8 cellular contexts compared by ENCODE assay signal in the genomic region with DNA sequence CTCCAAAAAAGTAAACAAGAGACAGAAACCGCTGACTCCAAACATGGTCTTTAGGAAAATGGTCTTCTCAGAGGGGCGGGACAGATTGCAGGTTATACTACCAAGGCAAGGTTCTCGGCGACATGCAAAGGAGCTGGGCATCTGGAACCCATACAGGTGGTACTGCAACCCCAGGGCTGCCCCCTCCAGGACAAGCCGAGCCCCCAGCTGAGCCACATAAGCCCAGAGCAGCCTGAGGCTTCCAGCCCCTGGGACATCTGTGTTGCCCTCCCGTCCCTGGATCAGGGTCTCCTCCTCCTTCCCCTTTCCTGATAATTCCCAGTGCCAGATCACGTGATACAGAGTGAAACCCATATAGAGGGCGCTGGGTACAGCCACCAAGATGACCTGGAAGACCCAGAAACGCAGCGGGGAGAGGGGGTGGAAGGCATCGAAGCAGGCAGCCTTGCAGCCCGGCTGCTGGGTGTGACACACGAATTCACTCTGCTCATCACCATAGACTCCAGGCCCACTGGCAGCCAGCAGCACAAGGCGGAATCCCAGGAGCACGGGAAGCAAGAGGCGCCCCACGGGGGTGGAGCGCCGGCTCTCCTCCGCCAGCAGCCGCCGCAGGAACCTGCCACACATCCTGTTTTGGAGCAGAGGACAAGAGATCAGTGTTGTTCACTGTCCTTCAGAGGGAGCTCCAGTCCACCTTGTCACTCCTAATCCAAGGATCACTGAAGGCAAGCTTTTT. TPM values are rescaled to one million over a fixed set of nuclear protein-coding genes. Genes with fewer than 3 reads are reported as not detected.
DNase-seq lines count a peak whose midpoint lies in the region; ATAC-seq, FAIRE-seq and TF ChIP-seq lines count a peak whose summit lies in the region.

A gene with protein sequence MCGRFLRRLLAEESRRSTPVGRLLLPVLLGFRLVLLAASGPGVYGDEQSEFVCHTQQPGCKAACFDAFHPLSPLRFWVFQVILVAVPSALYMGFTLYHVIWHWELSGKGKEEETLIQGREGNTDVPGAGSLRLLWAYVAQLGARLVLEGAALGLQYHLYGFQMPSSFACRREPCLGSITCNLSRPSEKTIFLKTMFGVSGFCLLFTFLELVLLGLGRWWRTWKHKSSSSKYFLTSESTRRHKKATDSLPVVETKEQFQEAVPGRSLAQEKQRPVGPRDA (minus strand): TSS at position 627 of the 736 bp plus-strand sequence. CDS start 0 bp downstream, at position 627.

- H2AFZ ChIP-seq in Loucy (ENCODE audit: low read length) (peak within 1 kb of the TSS; percentile 86), astrocyte (ENCODE audit: low read depth, low read length) (peak within 1 kb of the TSS; percentile 61)

- DNase-seq in SHP77 (lab: John Stamatoyannopoulos, UW) (peak; percentile 18 to 51), astrocyte (ENCODE audit: low read depth) (peak; percentile 23), right cardiac atrium (peak; percentile 62 to 86 (median 82)), putamen (ENCODE audit: low spot score) (peak; percentile 24)

- peaks cover 2% of the 10 kb centered on the region for H3K4me1 Mint-ChIP-seq in astrocyte (ENCODE audit: low read depth, unreplicated experiment)

- H3K36me3 Mint-ChIP-seq in astrocyte (ENCODE audit: low read depth, unreplicated experiment): no peaks in the 10 kb centered on the region

- intact Hi-C loops in right cardiac atrium (cut with DNase I): no loop called here

- H3K4me1 ChIP-seq in DOHH2 (ENCODE audit: control insufficient read depth, low read length) (no peaks in the 10 kb centered on the region), Loucy (ENCODE audit: insufficient read depth, low read length, poor library complexity, severe bottlenecking) (peaks cover 6% of the 10 kb centered on the region), astrocyte (ENCODE audit: insufficient read depth, low read length) (no peaks in the 10 kb centered on the region), right cardiac atrium (ENCODE audit: control insufficient read depth, insufficient read depth, low read length) (peaks cover 3% of the 10 kb centered on the region)

- peaks cover 26% of the 10 kb centered on the region for H3K27me3 Mint-ChIP-seq in astrocyte (ENCODE audit: low read depth, unreplicated experiment)

- ATAC-seq in right cardiac atrium (peak; percentile 94 to 97), GM18868 (IDR thresholded peaks at IDR 0.05; ENCODE audit: unreplicated experiment) (no peak), GM21737 (IDR thresholded peaks at IDR 0.05; ENCODE audit: unreplicated experiment) (no peak)

- H3K9me3 Mint-ChIP-seq in astrocyte (ENCODE audit: unreplicated experiment): no peaks in the 10 kb centered on the region

- TF ChIP-seq CTCF in DOHH2 (IDR thresholded peaks at IDR 0.05; ENCODE audit: low read depth, low read length, poor library complexity, severe bottlenecking) (peak; percentile 31), Loucy (conservative IDR thresholded peaks at IDR 0.05; ENCODE audit: low read length) (peak; percentile 55), astrocyte (IDR thresholded peaks at IDR 0.05; ENCODE audit: insufficient read depth, low read depth, low read length) (peak; percentile 13)

- H3K79me2 ChIP-seq in DOHH2 (ENCODE audit: control insufficient read depth, low read length): no peaks in the 10 kb centered on the region
- no peaks in the 10 kb centered on the region for H3K79me2 ChIP-seq in Loucy (ENCODE audit: insufficient read depth, low read length)
- no peaks in the 10 kb centered on the region for H3K79me2 ChIP-seq in astrocyte (ENCODE audit: insufficient read depth, low read length)

- H3K36me3 ChIP-seq in DOHH2 (ENCODE audit: control insufficient read depth, low read length) (no peaks in the 10 kb centered on the region), Loucy (ENCODE audit: insufficient read depth, low read length) (no peaks in the 10 kb centered on the region), astrocyte (ENCODE audit: insufficient read depth, low read length) (no peaks in the 10 kb centered on the region)

- H3K9me2 ChIP-seq in DOHH2 (replicated peaks; ENCODE audit: control insufficient read depth, low read length): no peaks in the 10 kb centered on the region
- no peaks in the 10 kb centered on the region for H3K9me2 ChIP-seq in Loucy (replicated peaks; ENCODE audit: low read depth, low read length)

- no peaks in the 10 kb centered on the region for H3K9me3 ChIP-seq in DOHH2 (ENCODE audit: control insufficient read depth, insufficient read depth, low read length)
- no peaks in the 10 kb centered on the region for H3K9me3 ChIP-seq in Loucy (ENCODE audit: insufficient read depth, low read depth, low read length)
- no peaks in the 10 kb centered on the region for H3K9me3 ChIP-seq in astrocyte (ENCODE audit: insufficient read depth, low read depth, low read length)
- no peaks in the 10 kb centered on the region for H3K9me3 ChIP-seq in right cardiac atrium (ENCODE audit: control insufficient read depth, low read length)

- H3K4me2 ChIP-seq in DOHH2 (ENCODE audit: low read length) (peak within 1 kb of the TSS; percentile 18), Loucy (ENCODE audit: low read depth, low read length, poor library complexity, severe bottlenecking) (peak within 1 kb of the TSS; percentile 73), astrocyte (ENCODE audit: low read length) (peak within 1 kb of the TSS; percentile 80)

- H4K20me1 ChIP-seq in DOHH2 (ENCODE audit: control insufficient read depth, insufficient read depth, low read depth, low read length) (no peaks in the 10 kb centered on the region), Loucy (ENCODE audit: insufficient read depth, low read length, poor library complexity, severe bottlenecking) (no peaks in the 10 kb centered on the region), astrocyte (ENCODE audit: insufficient read depth, low read length) (no peaks in the 10 kb centered on the region)

- no peak within 1 kb of the TSS for H3K27ac Mint-ChIP-seq in astrocyte (ENCODE audit: unreplicated experiment)

- H3K9ac ChIP-seq in Loucy (ENCODE audit: low read depth, low read length, poor library complexity, severe bottlenecking) (peak within 1 kb of the TSS; percentile 61), astrocyte (ENCODE audit: low read length) (no peak within 1 kb of the TSS)

- no peak within 1 kb of the TSS for H3K27ac ChIP-seq in DOHH2 (ENCODE audit: low read depth, low read length)
- no peak within 1 kb of the TSS for H3K27ac ChIP-seq in astrocyte (ENCODE audit: low read depth, low read length)
- H3K27ac ChIP-seq in right cardiac atrium (ENCODE audit: low read length): peak within 1 kb of the TSS; percentile 11

- peaks cover 66% of the 10 kb centered on the region for H3K27me3 ChIP-seq in DOHH2 (ENCODE audit: control insufficient read depth, low read length)
- H3K27me3 ChIP-seq in Loucy (ENCODE audit: insufficient read depth, low read length, poor library complexity, severe bottlenecking): peaks cover 55% of the 10 kb centered on the region
- peaks cover 14% of the 10 kb centered on the region for H3K27me3 ChIP-seq in astrocyte (ENCODE audit: insufficient read depth, low read length)
- H3K27me3 ChIP-seq in right cardiac atrium (ENCODE audit: control insufficient read depth, insufficient read depth): no peaks in the 10 kb centered on the region

- FAIRE-seq in astrocyte (lab: Jason Lieb, UNC): no peak

- H3F3A ChIP-seq in DOHH2 (ENCODE audit: control insufficient read depth, insufficient read depth) (no peaks in the 10 kb centered on the region), Loucy (ENCODE audit: low read depth) (no peaks in the 10 kb centered on the region)

- H3K4me3 ChIP-seq in DOHH2 (ENCODE audit: low read length): no peak within 1 kb of the TSS
- peak within 1 kb of the TSS; percentile 72 for H3K4me3 ChIP-seq in Loucy (ENCODE audit: low read length, poor library complexity, severe bottlenecking)
- H3K4me3 ChIP-seq in astrocyte (ENCODE audit: insufficient read depth, low read depth, low read length): peak within 1 kb of the TSS; percentile 43
- peak within 1 kb of the TSS; percentile 26 for H3K4me3 ChIP-seq in right cardiac atrium (ENCODE audit: low read length)

- WGBS in right cardiac atrium: 20% methylated on average over 22 of the region's 22 CpGs

- H3K4me3 Mint-ChIP-seq in astrocyte (ENCODE audit: unreplicated experiment): no peak within 1 kb of the TSS

RNA-seq across cellular contexts. Expression of the gene that starts here (rescaled TPM):
- total RNA-seq in astrocyte: not detected in 2 replicates
- total RNA-seq in right cardiac atrium: under 1 TPM in 2 of 4 donors, not detected in 2; 0.20 to 0.53 TPM
- polyA plus RNA-seq in right cardiac atrium: 0.43 TPM

Comparison
In these comparisons a context has a peak if more than half of its experiments do, and no peak if none do; other contexts are left out.
1. Peak in DNase-seq, H3K4me3 ChIP-seq and H3K4me2 ChIP-seq in astrocyte; RNA of the gene not detected or under 1 TPM.
2. Peak in DNase-seq, ATAC-seq, H3K4me3 ChIP-seq and H3K27ac ChIP-seq in right cardiac atrium; RNA of the gene not detected or under 1 TPM.
3. H3K4me2 ChIP-seq: peak in every context shown above with its lines; median percentile 80 in astrocyte; 73 in Loucy; 18 in DOHH2.
4. DNase-seq: peak in every context shown above with its lines; median percentile 82 in right cardiac atrium; 34 in SHP77; 24 in putamen; 23 in astrocyte.